Comparison of ENCODE assay signal across 34 cellular contexts in genomic region chr17:46866325-46866724, GRCh38. TPM values are rescaled to one million over a fixed set of nuclear protein-coding genes. Genes with fewer than 3 reads are reported as not detected.
"Had no signal": no experiment of that assay in that cellular context is flagged by ENCODE, and none has a peak within 500 bp of the region (broad histone marks: within the 10 kb centered on the region; RNA-seq: fewer than 3 reads in every experiment).

No MANE protein-coding gene starts in this region.

- H3K9me3 ChIP-seq: gastroesophageal sphincter, ovary, sigmoid colon, stomach, suprapubic skin, tibial artery had no signal

- H3K27ac Mint-ChIP-seq: activated naive CD8-positive, alpha-beta T cell; nephron; progenitor cell of endocrine pancreas; stimulated activated naive B cell treated with anti-CD40 and anti-IgM and Interleukin-4, amounts not matched to agents 10 μg/mL and 1 μg/mL and 100 μg/mL, for 72 hours; T-helper 1 cell treated with Interleukin-12 subunit alpha and Interleukin-12 subunit beta and Interleukin-4 antibody, amounts not matched to agents 30 μg/mL and 1 μg/mL, for 36 hours had no signal

- H3K4me3 Mint-ChIP-seq: activated naive CD8-positive, alpha-beta T cell; central memory CD8-positive, alpha-beta T cell; nephron; stimulated activated naive B cell treated with anti-CD40 and anti-IgM and Interleukin-4, amounts not matched to agents 10 μg/mL and 1 μg/mL and 100 μg/mL, for 72 hours; T-helper 1 cell treated with Interleukin-12 subunit alpha and Interleukin-12 subunit beta and Interleukin-4 antibody, amounts not matched to agents 30 μg/mL and 1 μg/mL, for 36 hours had no signal

- FAIRE-seq: colon, small intestine, TTC549 had no signal

- H2AFZ ChIP-seq: hepatocyte had no signal

- H3K9me3 Mint-ChIP-seq: central memory CD8-positive, alpha-beta T cell; nephron; stimulated activated naive B cell treated with anti-CD40 and anti-IgM and Interleukin-4, amounts not matched to agents 10 μg/mL and 1 μg/mL and 100 μg/mL, for 72 hours; T-helper 1 cell treated with Interleukin-12 subunit alpha and Interleukin-12 subunit beta and Interleukin-4 antibody, amounts not matched to agents 30 μg/mL and 1 μg/mL, for 36 hours had no signal

- H3K4me1 ChIP-seq: gastroesophageal sphincter, sigmoid colon, suprapubic skin, tibial artery had no signal

- ATAC-seq: gastroesophageal sphincter; left cardiac atrium; stimulated activated naive B cell treated with anti-CD40 and anti-IgM and Interleukin-4, amounts not matched to agents 10 μg/mL and 1 μg/mL and 100 μg/mL, for 72 hours had no signal

- H3K27me3 ChIP-seq: hepatocyte, ovary had no signal

- H3K79me2 ChIP-seq: hepatocyte had no signal

- DNase-seq: activated CD4-positive, alpha-beta T cell treated with anti-CD3 and anti-CD28 coated beads for 4 hours; activated CD4-positive, alpha-beta T cell treated with anti-CD3 and anti-CD28 coated beads, Interleukin-2, amount 50 U/mL, for 4 hours; activated effector memory CD4-positive, alpha-beta T cell treated with Interleukin-2 at 50 U/mL for 16 hours; activated naive CD4-positive, alpha-beta T cell treated with Interleukin-2 at 50 U/mL for 16 hours; activated T-cell treated with anti-CD3 and anti-CD28 coated beads for 4 hours; anterior cingulate cortex; dermis blood vessel endothelial cell; effector CD4-positive, alpha-beta T cell; erythroblast; islet precursor cell; left cardiac atrium; mammary epithelial cell; ovary; retina; sigmoid colon; small intestine; stimulated activated CD4-positive, alpha-beta T cell treated with anti-CD3 and anti-CD28 coated beads, Interleukin-4, amount 100 ng/mL, for 4 hours; stimulated activated CD8-positive, alpha-beta memory T cell treated with anti-CD3 and anti-CD28 coated beads, Interleukin-4, amount 100 ng/mL, for 48 hours; stimulated activated naive B cell treated with anti-CD40 and anti-IgM and Interleukin-4, amounts not matched to agents 10 μg/mL and 1 μg/mL and 100 μg/mL, for 72 hours; stomach; T-helper 9 cell; tibial artery had no signal

- H3K36me3 Mint-ChIP-seq: stimulated activated naive B cell treated with anti-CD40 and anti-IgM and Interleukin-4, amounts not matched to agents 10 μg/mL and 1 μg/mL and 100 μg/mL, for 72 hours had no signal

- H3K4me3 ChIP-seq: gastroesophageal sphincter, hepatocyte, ovary, sigmoid colon, stomach, suprapubic skin, tibial artery had no signal

- H3K4me2 ChIP-seq: hepatocyte had no signal

- H3K27ac ChIP-seq: gastroesophageal sphincter, hepatocyte, ovary, sigmoid colon, stomach, suprapubic skin, tibial artery, VCaP had no signal

- H3K36me3 ChIP-seq: gastroesophageal sphincter, ovary, sigmoid colon, stomach, suprapubic skin, tibial artery had no signal

RNA-seq across cellular contexts. Expression of gene WNT9B, which starts 14.9 kb away (rescaled TPM):
- total RNA-seq: bronchial epithelial cell, dermis blood vessel endothelial cell, mammary epithelial cell, sigmoid colon, stomach had no signal
- polyA plus RNA-seq: mammary epithelial cell had no signal
